In genomic region chr11:15114501-15115475, GRCh38 we compare ENCODE assay signal across 8 cellular contexts. TPM values are rescaled to one million over a fixed set of nuclear protein-coding genes. Genes with fewer than 3 reads are reported as not detected.
A peak's percentile ranks its signal among the peaks of the same experiment; 100 is the strongest.
DNase-seq lines count a peak whose midpoint lies in the region; ATAC-seq and TF ChIP-seq lines count a peak whose summit lies in the region.

INSC (plus strand) TSS chr11:15114923; CDS start chr11:15149175, 34,252 bp downstream.

- peaks cover 4% of the 10 kb centered on the region for H3K4me1 Mint-ChIP-seq in endothelial cell (ENCODE audit: unreplicated experiment)
- no peaks in the 10 kb centered on the region for H3K4me1 Mint-ChIP-seq in Caco-2 (ENCODE audit: low read depth, unreplicated experiment)

- peak within 1 kb of the TSS; percentile 70 for H4K91ac ChIP-seq in IMR-90 (ENCODE audit: insufficient read depth, low read depth, low read length)

- intact Hi-C loops in IMR-90 (cut with micrococcal nuclease) = no loop called here
- intact Hi-C loops in Caco-2 (cut with micrococcal nuclease; ENCODE audit: unreplicated experiment) = no loop called here

- H2BK120ac ChIP-seq in IMR-90 (ENCODE audit: low read depth, low read length) = peak within 1 kb of the TSS; percentile 90

- peak; percentile 76 for ATAC-seq in IMR-90 (ENCODE audit: low read depth)
- no peak for ATAC-seq in GM18511 (IDR thresholded peaks at IDR 0.05; ENCODE audit: unreplicated experiment)
- no peak for ATAC-seq in GM18868 (IDR thresholded peaks at IDR 0.05; ENCODE audit: unreplicated experiment)

- dilution Hi-C loops in IMR-90 (cut with HindIII; ENCODE audit: low sequenced_read_pairs, unreplicated experiment) = no loop called here

- peak within 1 kb of the TSS; percentile 92; the same call in 2 of the 3 replicates for H2BK15ac ChIP-seq in IMR-90 (ENCODE audit: low read depth, low read length)

- H3K18ac ChIP-seq in IMR-90 (ENCODE audit: low read depth, low read length) = no peak within 1 kb of the TSS

- peak within 1 kb of the TSS; percentile 63 for H2AK9ac ChIP-seq in IMR-90 (replicated peaks; ENCODE audit: low read depth, low read length, poor library complexity)

- peak within 1 kb of the TSS; percentile 68 for H3K14ac ChIP-seq in IMR-90 (replicated peaks; ENCODE audit: low read depth, low read length)

- H2AFZ ChIP-seq in IMR-90 (replicated peaks; ENCODE audit: low read length, poor library complexity) = peak within 1 kb of the TSS; percentile 92

- H3K9me1 ChIP-seq in IMR-90 (ENCODE audit: insufficient read depth, low read length) = peaks cover 13% of the 10 kb centered on the region

- H3K36me3 Mint-ChIP-seq in endothelial cell (ENCODE audit: low read depth, unreplicated experiment) (no peaks in the 10 kb centered on the region), Caco-2 (ENCODE audit: insufficient read depth, unreplicated experiment) (no peaks in the 10 kb centered on the region)

- H3K4me1 ChIP-seq in IMR-90 (ENCODE audit: control insufficient read depth, insufficient read depth, low read length) (peaks cover 9% of the 10 kb centered on the region), Caco-2 (no peaks in the 10 kb centered on the region)

- H3K36me3 ChIP-seq in IMR-90 (ENCODE audit: control insufficient read depth, insufficient read depth, low read length) = no peaks in the 10 kb centered on the region
- H3K36me3 ChIP-seq in Caco-2 (ENCODE audit: control insufficient read depth, insufficient read depth, low read length) = no peaks in the 10 kb centered on the region

- DNase-seq in ACHN (peak; percentile 3), IMR-90 (peak; percentile 8), endothelial cell (ENCODE audit: low spot score) (peak; percentile 20), myocyte (ENCODE audit: low read depth) (peak; percentile 32), Caco-2 (no peak)
- no peak for DNase-seq in central memory CD4-positive, alpha-beta T cell

- peak within 1 kb of the TSS; percentile 37; the same call in 1 of the 2 replicates for H3K9ac ChIP-seq in IMR-90 (ENCODE audit: low read depth, low read length)

- no peak within 1 kb of the TSS; the same call in 1 of the 2 replicates for H4K5ac ChIP-seq in IMR-90 (ENCODE audit: low read depth, low read length)

- H3K23ac ChIP-seq in IMR-90 (ENCODE audit: low read depth, low read length) = peak within 1 kb of the TSS; percentile 71

- CTCF ChIA-PET in IMR-90 (lab: Yijun Ruan, JAX) = interaction anchor here (1.4 kb wide), 1 partner anchor 44 kb away, joined by 6 read pairs; no protein-coding TSS in a partner anchor
- CTCF ChIA-PET in Caco-2 (lab: Charles Lee) = no interaction called here

- 0 out of 2 replicates have a peak, but pooled peaks have one; percentile 10 for TF ChIP-seq CTCF in IMR-90 (conservative IDR thresholded peaks at IDR 0.05; ENCODE audit: low read depth, low read length)
- no peak for TF ChIP-seq CTCF in endothelial cell (IDR thresholded peaks at IDR 0.05; ENCODE audit: unreplicated experiment)
- TF ChIP-seq CTCF in Caco-2 (IDR thresholded peaks at IDR 0.05; ENCODE audit: insufficient read depth in 1 of 2, low read depth in 1 of 2, low read length in 1 of 2, severe bottlenecking in 1 of 2, unreplicated experiment in 1 of 2) = no peak

- H3K4ac ChIP-seq in IMR-90 (ENCODE audit: low read depth, low read length) = peak within 1 kb of the TSS; percentile 74

- peak within 1 kb of the TSS; percentile 28 for H3K4me3 ChIP-seq in IMR-90 (ENCODE audit: insufficient read depth, low read depth, low read length)
- no peak within 1 kb of the TSS for H3K4me3 ChIP-seq in Caco-2 (ENCODE audit: low read depth, low read length)

- peak within 1 kb of the TSS; percentile 66 for H2BK20ac ChIP-seq in IMR-90 (ENCODE audit: low read depth, low read length)

- H3K9me3 ChIP-seq in IMR-90 (ENCODE audit: control insufficient read depth, insufficient read depth, low read length) (no peaks in the 10 kb centered on the region), Caco-2 (no peaks in the 10 kb centered on the region)

- no peak within 1 kb of the TSS for H3K27ac Mint-ChIP-seq in endothelial cell (ENCODE audit: unreplicated experiment)
- no peak within 1 kb of the TSS for H3K27ac Mint-ChIP-seq in Caco-2 (ENCODE audit: unreplicated experiment)

- H2AK5ac ChIP-seq in IMR-90 (ENCODE audit: low read depth, low read length) = peak within 1 kb of the TSS; percentile 60

- no peak within 1 kb of the TSS; the same call in 1 of the 2 replicates for H3K56ac ChIP-seq in IMR-90 (ENCODE audit: extremely low read depth, insufficient read depth, low read length)

- H2BK5ac ChIP-seq in IMR-90 (ENCODE audit: low read depth, low read length, poor library complexity, severe bottlenecking) = no peak within 1 kb of the TSS

- TF ChIP-seq RAD21 in IMR-90 (IDR thresholded peaks at IDR 0.05; ENCODE audit: low read length) = no peak; the same call in 1 of the 2 replicates

- H3K4me2 ChIP-seq in IMR-90 (ENCODE audit: low read depth, low read length) = peak within 1 kb of the TSS; percentile 68

- TF ChIP-seq POLR2A in IMR-90 (IDR thresholded peaks at IDR 0.05; ENCODE audit: low read depth, low read length) = no peak

- peaks cover 21% of the 10 kb centered on the region for H3K27me3 Mint-ChIP-seq in endothelial cell (ENCODE audit: unreplicated experiment)
- peaks cover 8% of the 10 kb centered on the region for H3K27me3 Mint-ChIP-seq in Caco-2 (ENCODE audit: insufficient read depth, unreplicated experiment)

- 58% methylated on average over 5 of the region's 50 CpGs; no CpG with 5 or more reads in 1 of the 2 experiments for WGBS in IMR-90 (ENCODE audit: extremely low coverage in 2 of 2, insufficient read length in 1 of 2), 2 experiments

- H4K8ac ChIP-seq in IMR-90 (ENCODE audit: low read depth in 2 of 2, low read length in 2 of 2) = peak within 1 kb of the TSS; percentile 73 to 79

- H3K27ac ChIP-seq in IMR-90 (ENCODE audit: insufficient read depth, low read length) = no peak within 1 kb of the TSS

- POLR2A ChIA-PET in IMR-90 (lab: Charles Lee; ENCODE audit: unreplicated experiment) = no interaction called here
- POLR2A ChIA-PET in Caco-2 (lab: Charles Lee) = no interaction called here

- no peak within 1 kb of the TSS for H3K4me3 Mint-ChIP-seq in endothelial cell (ENCODE audit: unreplicated experiment)
- H3K4me3 Mint-ChIP-seq in Caco-2 (ENCODE audit: unreplicated experiment) = no peak within 1 kb of the TSS

- no TSS peak for BruUV-seq in IMR-90 (replicated peaks; lab: Mats Ljungman, UMichigan)
- BruUV-seq in Caco-2 (replicated peaks; lab: Mats Ljungman, UMichigan) = no TSS peak

- no peaks in the 10 kb centered on the region for H4K20me1 ChIP-seq in IMR-90 (ENCODE audit: insufficient read depth, low read length)

- in situ Hi-C loops in ACHN (cut with HindIII; ENCODE audit: low pct_ligation_motif_present, low pct_unique_long_range_greater_than_20kb, low sequenced_read_pairs) = no loop called here
- in situ Hi-C loops in IMR-90 (cut with MboI; ENCODE audit: low sequenced_read_pairs) = loop anchor here (5.0 kb wide), 1 partner anchor 43 kb away; no protein-coding TSS in a partner anchor

- H3K27me3 ChIP-seq in IMR-90 (ENCODE audit: control insufficient read depth, insufficient read depth, low read length) (no peaks in the 10 kb centered on the region), Caco-2 (replicated peaks; ENCODE audit: control insufficient read depth, insufficient read depth, low read length) (no peaks in the 10 kb centered on the region)

- peaks cover 0 to 16% of the 10 kb centered on the region in 2 experiments; a peak in 1 of 4 replicates for H3K79me1 ChIP-seq in IMR-90 (ENCODE audit: low read depth in 1 of 2, low read length in 2 of 2)

- no peaks in the 10 kb centered on the region for H3K9me3 Mint-ChIP-seq in endothelial cell (ENCODE audit: unreplicated experiment)
- no peaks in the 10 kb centered on the region for H3K9me3 Mint-ChIP-seq in Caco-2 (ENCODE audit: unreplicated experiment)

TF ChIP-seq in IMR-90, 13 proteins besides CTCF, POLR2A, EP300 and RAD21:
- TF ChIP-seq FOS (IDR thresholded peaks at IDR 0.05; ENCODE audit: low read depth, low read length) (no peak), MAFK (IDR thresholded peaks at IDR 0.05; ENCODE audit: low read depth, low read length) (no peak), RFX5 (IDR thresholded peaks at IDR 0.05; ENCODE audit: low read depth, low read length) (no peak), SMC3 (IDR thresholded peaks at IDR 0.05; ENCODE audit: low read depth, low read length) (no peak), MXI1 (IDR thresholded peaks at IDR 0.05; ENCODE audit: borderline replicate concordance, low read depth, low read length) (no peak), BHLHE40 (IDR thresholded peaks at IDR 0.05; ENCODE audit: low read depth, low read length) (no peak), USF2 (IDR thresholded peaks at IDR 0.05; ENCODE audit: low read depth, low read length) (no peak), ELK1 (IDR thresholded peaks at IDR 0.05; ENCODE audit: borderline replicate concordance, low read depth, low read length) (no peak)

RNA-seq across cellular contexts. Expression of gene INSC, which starts in this region (rescaled TPM):
- total RNA-seq in IMR-90 (2012; rRNA removed) (0.56 and 1.4 TPM in 2 replicates), endothelial cell (ENCODE audit: unreplicated experiment) (0.23 TPM), myocyte (not detected in 2 replicates), Caco-2 (2022) (not detected in 2 replicates)
- polyA plus RNA-seq in IMR-90 (2012; rRNA removed) = 0.53 and 0.87 TPM in 2 replicates
- polyA plus RNA-seq in IMR-90 (2012; cell fraction: cytosol; rRNA removed) = 0.42 and 0.49 TPM in 2 replicates
- polyA plus RNA-seq in IMR-90 (2012; cell fraction: nucleus; rRNA removed; ENCODE audit: low replicate concordance) = 0.81 and 1.2 TPM in 2 replicates
- not detected for polyA plus RNA-seq in myocyte (2012)

Comparison
In these comparisons a context has a peak if more than half of its experiments do, and no peak if none do; other contexts are left out.
1. Peak in DNase-seq in endothelial cell; RNA of the gene not detected or under 1 TPM.
2. Peak in DNase-seq in myocyte; RNA of the gene not detected or under 1 TPM.
3. DNase-seq: peak in ACHN (single experiment) and IMR-90 (single experiment); none in central memory CD4-positive, alpha-beta T cell (single experiment) and Caco-2 (0 of 2).